In the genomic region with DNA sequence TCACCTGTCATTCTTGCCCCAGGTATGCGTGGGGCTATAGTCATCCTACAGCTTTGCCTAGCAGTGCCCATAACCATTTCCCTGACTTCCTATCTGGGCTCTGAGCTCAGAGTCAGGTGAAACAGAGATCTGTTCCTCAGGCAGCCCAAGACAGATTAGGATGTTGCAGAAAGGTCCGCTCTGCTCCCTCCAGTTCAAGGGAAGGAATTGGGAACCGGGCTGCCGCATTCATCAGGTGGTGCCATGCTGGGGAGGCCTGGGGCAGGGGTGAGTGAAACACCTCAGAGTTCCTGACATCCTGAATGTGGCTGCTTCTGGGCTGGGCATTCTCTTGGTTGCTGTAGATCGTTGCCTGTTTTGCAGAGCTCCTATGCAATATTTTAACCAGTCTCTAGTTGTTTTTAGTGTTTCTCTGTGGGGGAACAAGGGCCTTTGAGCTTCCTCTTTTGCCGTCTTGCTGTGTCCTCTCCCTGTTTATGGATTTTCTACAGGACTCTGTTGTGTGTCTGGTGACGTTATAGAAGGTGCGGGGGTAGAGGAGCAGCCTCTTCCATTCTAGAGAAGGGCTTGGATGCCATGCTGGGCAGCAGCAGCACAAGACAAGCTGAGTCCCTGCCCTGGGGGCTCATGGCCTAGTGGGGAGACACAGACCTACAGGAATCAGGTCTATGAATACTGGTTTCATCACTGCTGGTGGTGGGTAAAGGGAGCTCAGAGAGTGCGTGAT, we compare ENCODE assay signal across 13 cellular contexts. TPM values are rescaled to one million over a fixed set of nuclear protein-coding genes. Genes with fewer than 3 reads are reported as not detected.
DNase-seq lines count a peak whose midpoint lies in the region; ATAC-seq and TF ChIP-seq lines count a peak whose summit lies in the region.
"Had no signal": no experiment of that assay in that cellular context is flagged by ENCODE, and none has a peak within 500 bp of the region (broad histone marks: within the 10 kb centered on the region; RNA-seq: fewer than 3 reads in every experiment).

No MANE protein-coding gene starts in this region.

- no peak overlapping the region for H3K27ac ChIP-seq in CD8-positive, alpha-beta T cell (ENCODE audit: low read depth, low read length)
- H3K27ac ChIP-seq in foreskin keratinocyte (no peak overlapping the region), neural progenitor cell (no peak overlapping the region), uterus (no peak overlapping the region)

- H3K27me3 Mint-ChIP-seq in CD8-positive, alpha-beta T cell (ENCODE audit: low read depth), result no peaks in the 10 kb centered on the region
- no peaks in the 10 kb centered on the region for H3K27me3 Mint-ChIP-seq in neural progenitor cell (ENCODE audit: insufficient read depth, low read depth)
- H3K27me3 Mint-ChIP-seq: T-cell had no signal

- H3K36me3 ChIP-seq in CD8-positive, alpha-beta T cell (ENCODE audit: insufficient read depth, low read length), result no peaks in the 10 kb centered on the region
- H3K36me3 ChIP-seq in neural progenitor cell (no peaks in the 10 kb centered on the region), uterus (no peaks in the 10 kb centered on the region)

- peak overlapping the region; percentile 55 for H3K27ac Mint-ChIP-seq in CD8-positive, alpha-beta T cell
- peak overlapping the region; percentile 70 for H3K27ac Mint-ChIP-seq in neural progenitor cell
- H3K27ac Mint-ChIP-seq: T-cell had no signal

- intact Hi-C loops in CD8-positive, alpha-beta T cell (cut with DNase I, micrococcal nuclease), result no loop called here
- intact Hi-C loops in uterus (cut with DNase I; ENCODE audit: low total_unique reads), result no loop called here

- no peaks in the 10 kb centered on the region for H3K27me3 ChIP-seq in CD8-positive, alpha-beta T cell (ENCODE audit: insufficient read depth, low read length)
- H3K27me3 ChIP-seq in foreskin keratinocyte, result no peaks in the 10 kb centered on the region
- no peaks in the 10 kb centered on the region for H3K27me3 ChIP-seq in neural progenitor cell
- H3K27me3 ChIP-seq in uterus, result no peaks in the 10 kb centered on the region

- TF ChIP-seq CTCF in CD8-positive, alpha-beta T cell (IDR thresholded peaks at IDR 0.05), result no peak
- no peak for TF ChIP-seq CTCF in NB4 (IDR thresholded peaks at IDR 0.05; ENCODE audit: low read depth, low read length)
- no peak for TF ChIP-seq CTCF in foreskin keratinocyte (conservative IDR thresholded peaks at IDR 0.05)
- TF ChIP-seq CTCF in neural progenitor cell (IDR thresholded peaks at IDR 0.05), result no peak
- TF ChIP-seq CTCF in GM13977 (IDR thresholded peaks at IDR 0.05; ENCODE audit: extremely low read depth, insufficient read depth, missing control alignments), result no peak
- no peak for TF ChIP-seq CTCF in uterus (IDR thresholded peaks at IDR 0.05)

- no peaks in the 10 kb centered on the region for H3K9me3 ChIP-seq in CD8-positive, alpha-beta T cell (ENCODE audit: low read length)
- H3K9me3 ChIP-seq in neural progenitor cell (ENCODE audit: low read depth) (no peaks in the 10 kb centered on the region), uterus (no peaks in the 10 kb centered on the region)

- H3K4me1 Mint-ChIP-seq in CD8-positive, alpha-beta T cell (ENCODE audit: low read depth), result peaks cover 45% of the 10 kb centered on the region
- H3K4me1 Mint-ChIP-seq in neural progenitor cell, result peaks cover 10% of the 10 kb centered on the region

- peaks cover 30% of the 10 kb centered on the region for H4K20me1 ChIP-seq in neural progenitor cell (ENCODE audit: low read depth)

- no peaks in the 10 kb centered on the region for H3K4me1 ChIP-seq in CD8-positive, alpha-beta T cell (ENCODE audit: insufficient read depth, low read length)
- peaks cover 18% of the 10 kb centered on the region for H3K4me1 ChIP-seq in foreskin keratinocyte
- peaks cover 14% of the 10 kb centered on the region for H3K4me1 ChIP-seq in neural progenitor cell
- H3K4me1 ChIP-seq in uterus, result no peaks in the 10 kb centered on the region

- no peaks in the 10 kb centered on the region for H3K9me3 Mint-ChIP-seq in CD8-positive, alpha-beta T cell
- H3K9me3 Mint-ChIP-seq in neural progenitor cell, result peaks cover 2% of the 10 kb centered on the region
- H3K9me3 Mint-ChIP-seq: T-cell had no signal

- no peak overlapping the region for H3K4me2 ChIP-seq in neural progenitor cell

- TF ChIP-seq POLR2A in NB4 (IDR thresholded peaks at IDR 0.05; ENCODE audit: extremely low read depth, insufficient read length), result no peak
- TF ChIP-seq POLR2A in uterus (IDR thresholded peaks at IDR 0.05), result no peak

- peaks cover 50% of the 10 kb centered on the region for H3K79me2 ChIP-seq in neural progenitor cell (ENCODE audit: low read depth)

- no peak overlapping the region for H3K4me3 ChIP-seq in CD8-positive, alpha-beta T cell (ENCODE audit: low read depth, low read length)
- H3K4me3 ChIP-seq in NB4 (ENCODE audit: low read depth, low read length) (no peak overlapping the region), neural progenitor cell (no peak overlapping the region), uterus (no peak overlapping the region)

- CTCF ChIA-PET in CD8-positive, alpha-beta T cell (lab: Charles Lee), result interaction anchor here (1.7 kb wide), 1 partner anchor 26 kb away, joined by 4 read pairs; no protein-coding TSS in a partner anchor

- in situ Hi-C loops in GM13977 (cut with MboI; ENCODE audit: low pct_unique_long_range_greater_than_20kb, low sequenced_read_pairs, unreplicated experiment), result no loop called here

- no peak overlapping the region for H3K4me3 Mint-ChIP-seq in CD8-positive, alpha-beta T cell
- H3K4me3 Mint-ChIP-seq in neural progenitor cell, result no peak overlapping the region
- H3K4me3 Mint-ChIP-seq: T-cell had no signal

- POLR2A ChIA-PET in CD8-positive, alpha-beta T cell (lab: Charles Lee), result interaction anchor here (1.5 kb wide), 1 partner anchor 10 kb away, joined by 4 read pairs; no protein-coding TSS in a partner anchor

- H2AFZ ChIP-seq in neural progenitor cell (replicated peaks), result no peak overlapping the region

- no peak for ATAC-seq in CD8-positive, alpha-beta T cell
- ATAC-seq in foreskin keratinocyte, result peak; percentile 68
- ATAC-seq: T-cell had no signal

- no peak overlapping the region for H3K9ac ChIP-seq in neural progenitor cell

- no peaks in the 10 kb centered on the region for H3F3A ChIP-seq in neural progenitor cell (ENCODE audit: low read depth)

- H3K36me3 Mint-ChIP-seq in CD8-positive, alpha-beta T cell, result peaks cover 32% of the 10 kb centered on the region
- peaks cover 3% of the 10 kb centered on the region for H3K36me3 Mint-ChIP-seq in neural progenitor cell

- DNase-seq in CD8-positive, alpha-beta T cell, result peak in 1 of 7 experiments; percentile 35
- DNase-seq in NB4 (ENCODE audit: low read depth) (peak; percentile 66), foreskin keratinocyte (no peak), neural progenitor cell (ENCODE audit: low spot score) (no peak), GM13977 (ENCODE audit: low spot score) (no peak), HCEC 1CT (no peak), uterus (no peak), DMS153 treated with DMSO at 0.1 percent for 48 hours (lab: John Stamatoyannopoulos, UW; ENCODE audit: unreplicated experiment) (no peak)
- DNase-seq: activated CD4-positive, alpha-beta T cell treated with anti-CD3 and anti-CD28 coated beads for 4 hours; activated effector memory CD4-positive, alpha-beta T cell treated with anti-CD3 and anti-CD28 coated beads, Interleukin-2, amount 50 U/mL, for 16 hours; mesendoderm; NCI-H187 treated with DMSO at 0.1 percent for 48 hours; T-cell had no signal

RNA-seq across cellular contexts. Expression of gene ENTPD6, which starts 9.2 kb away (rescaled TPM):
- 10 to 100 TPM; 62.4 to 70.1 TPM for total RNA-seq in CD8-positive, alpha-beta T cell
- total RNA-seq in foreskin keratinocyte (74.6 and 78.4 TPM in 2 replicates), neural progenitor cell (ENCODE audit: low replicate concordance) (32.3 and 60.1 TPM in 2 replicates), uterus (10 to 100 TPM; 20.7 to 47.2 (median 30.7) TPM)
- polyA plus RNA-seq in foreskin keratinocyte, result 70.2 and 73.3 TPM in 2 replicates

RNA-seq across cellular contexts. Expression of gene PYGB, which starts 43.2 kb away (rescaled TPM):
- total RNA-seq in CD8-positive, alpha-beta T cell, result 10 to 100 TPM; 35.2 to 39.2 TPM
- 311 and 439 TPM in 2 replicates for total RNA-seq in foreskin keratinocyte
- 196 and 255 TPM in 2 replicates for polyA plus RNA-seq in foreskin keratinocyte
- total RNA-seq in neural progenitor cell (ENCODE audit: low replicate concordance), result 40.9 and 76.7 TPM in 2 replicates
- total RNA-seq in uterus, result 10 to 100 TPM; 26.2 to 87.9 (median 49.8) TPM
